Comparison of ENCODE assay signal across 12 cellular contexts in genomic region chr6:45480697-45481415, GRCh38.
DNase-seq lines count a peak whose midpoint lies in the region; ATAC-seq, FAIRE-seq and TF ChIP-seq lines count a peak whose summit lies in the region.
"Had no signal": no experiment of that assay in that cellular context is flagged by ENCODE, and none has a peak within 500 bp of the region (broad histone marks: within the 10 kb centered on the region; RNA-seq: fewer than 3 reads in every experiment).

No MANE protein-coding gene starts in this region.

- H3K4me3 Mint-ChIP-seq in Caco-2 (ENCODE audit: unreplicated experiment) = no peak overlapping the region
- H3K4me3 Mint-ChIP-seq: endodermal cell, memory B cell had no signal

- POLR2A ChIA-PET in Caco-2 (lab: Charles Lee) = no interaction called here

- no peaks in the 10 kb centered on the region for H3K36me3 Mint-ChIP-seq in Caco-2 (ENCODE audit: insufficient read depth, unreplicated experiment)
- H3K36me3 Mint-ChIP-seq: memory B cell had no signal

- DNase-seq in ELR (ENCODE audit: low read depth) = peak; percentile 10
- peak; percentile 63 for DNase-seq in RPMI7951 (ENCODE audit: low read depth)
- DNase-seq in psoas muscle = no peak
- DNase-seq in Caco-2 = no peak
- no peak for DNase-seq in activated gamma-delta T cell treated with Interleukin-2 at 50 U/mL for 16 hours
- DNase-seq: amygdala, endodermal cell had no signal

- H3K27me3 ChIP-seq in psoas muscle (ENCODE audit: insufficient read depth in 3 of 3, low read length in 2 of 3) (no peaks in the 10 kb centered on the region), Caco-2 (replicated peaks; ENCODE audit: control insufficient read depth, insufficient read depth, low read length) (no peaks in the 10 kb centered on the region)

- H3K36me3 ChIP-seq in psoas muscle (ENCODE audit: insufficient read depth in 1 of 2, low read depth in 1 of 2) (no peaks in the 10 kb centered on the region), Caco-2 (ENCODE audit: control insufficient read depth, insufficient read depth, low read length) (no peaks in the 10 kb centered on the region)

- 49 to 55% (median 52%) methylated on average over 7 of the region's 7 CpGs for WGBS in psoas muscle, 3 donors

- no peak for ATAC-seq in psoas muscle
- ATAC-seq in GM21529 (IDR thresholded peaks at IDR 0.05; ENCODE audit: unreplicated experiment) = no peak
- no peak for ATAC-seq in GM18502 (IDR thresholded peaks at IDR 0.05; ENCODE audit: poor library complexity, unreplicated experiment)

- no peaks in the 10 kb centered on the region for H3K9me3 Mint-ChIP-seq in Caco-2 (ENCODE audit: unreplicated experiment)
- H3K9me3 Mint-ChIP-seq: endodermal cell, memory B cell had no signal

- TF ChIP-seq CTCF in psoas muscle (IDR thresholded peaks at IDR 0.05) (no peak), Caco-2 (IDR thresholded peaks at IDR 0.05; ENCODE audit: insufficient read depth in 1 of 2, low read depth in 1 of 2, low read length in 1 of 2, severe bottlenecking in 1 of 2, unreplicated experiment in 1 of 2) (no peak)

- FAIRE-seq in endometrium (lab: Jason Lieb, UNC) = peak; percentile 29
- FAIRE-seq: H1 had no signal

- H3K4me1 ChIP-seq in psoas muscle (peaks cover 30% of the 10 kb centered on the region), Caco-2 (no peaks in the 10 kb centered on the region)

- peak overlapping the region; percentile 12 for H3K27ac ChIP-seq in psoas muscle

- no peak overlapping the region for H3K27ac Mint-ChIP-seq in Caco-2 (ENCODE audit: unreplicated experiment)
- H3K27ac Mint-ChIP-seq: endodermal cell, memory B cell had no signal

- no TSS peak for BruUV-seq in Caco-2 (replicated peaks; lab: Mats Ljungman, UMichigan)

- intact Hi-C loops in psoas muscle (cut with DNase I) = no loop called here
- intact Hi-C loops in Caco-2 (cut with micrococcal nuclease; ENCODE audit: unreplicated experiment) = no loop called here

- no peaks in the 10 kb centered on the region for H3K4me1 Mint-ChIP-seq in Caco-2 (ENCODE audit: low read depth, unreplicated experiment)

- H3K9me3 ChIP-seq in psoas muscle (no peaks in the 10 kb centered on the region), Caco-2 (no peaks in the 10 kb centered on the region)

- CTCF ChIA-PET in Caco-2 (lab: Charles Lee) = no interaction called here

- H3K4me3 ChIP-seq in psoas muscle (no peak overlapping the region), Caco-2 (ENCODE audit: low read depth, low read length) (no peak overlapping the region)

- peaks cover 13% of the 10 kb centered on the region for H3K27me3 Mint-ChIP-seq in Caco-2 (ENCODE audit: insufficient read depth, unreplicated experiment)

Comparison
In these comparisons a context has a peak if more than half of its experiments do, and no peak if none do; other contexts are left out.
1. DNase-seq: peak in ELR (single experiment) and RPMI7951 (single experiment); none in psoas muscle (0 of 2), Caco-2 (0 of 2) and activated gamma-delta T cell treated with Interleukin-2 at 50 U/mL for 16 hours (single experiment).